In genomic region chr13:96904232-96904631, GRCh38 we compare ENCODE assay signal across 31 cellular contexts.
"Had no signal": no experiment of that assay in that cellular context is flagged by ENCODE, and none has a peak within 500 bp of the region (broad histone marks: within the 10 kb centered on the region; RNA-seq: fewer than 3 reads in every experiment).

No MANE protein-coding gene starts in this region.

- ATAC-seq: activated CD8-positive, alpha-beta T cell treated with anti-CD3 and anti-CD28 coated beads for 36 hours; activated naive CD8-positive, alpha-beta T cell treated with anti-CD3 and anti-CD28 coated beads, Interleukin-2, amount 50 U/mL, for 24 hours; activated T-cell treated with anti-CD3 and anti-CD28 coated beads, Interleukin-2, amount 50 U/mL, for 4 hours; activated T-helper 17 cell treated with anti-CD3 and anti-CD28 coated beads, Interleukin-2, amount 50 U/mL, for 72 hours; esophagus mucosa had no signal

- DNase-seq: activated CD4-positive, alpha-beta T cell treated with anti-CD3 and anti-CD28 coated beads for 1 hour; activated CD4-positive, alpha-beta T cell treated with anti-CD3 and anti-CD28 coated beads for 4 hours; activated CD4-positive, alpha-beta T cell treated with anti-CD3 and anti-CD28 coated beads, Interleukin-2, amount 10 ng/mL, durations not matched to agents 7 days and 5 days; activated CD4-positive, alpha-beta T cell treated with anti-CD3 and anti-CD28 coated beads, Interleukin-2, amount 50 U/mL, for 48 hours; activated CD8-positive, alpha-beta memory T cell treated with anti-CD3 and anti-CD28 coated beads for 24 hours; activated CD8-positive, alpha-beta T cell treated with anti-CD3 and anti-CD28 coated beads for 36 hours; activated effector memory CD4-positive, alpha-beta T cell treated with Interleukin-2 at 50 U/mL for 16 hours; activated gamma-delta T cell treated with Interleukin-2 at 50 U/mL for 16 hours; activated naive CD4-positive, alpha-beta T cell treated with anti-CD3 and anti-CD28 coated beads, Interleukin-2, amount 50 U/mL, for 16 hours; activated naive CD4-positive, alpha-beta T cell treated with Interleukin-2 at 50 U/mL for 16 hours; activated naive CD8-positive, alpha-beta T cell treated with anti-CD3 and anti-CD28 coated beads, Interleukin-2, amount 50 U/mL, for 24 hours; activated T-cell treated with anti-CD3 and anti-CD28 coated beads, Interleukin-2, amount 50 U/mL, for 4 hours; adrenal gland; amygdala; central memory CD4-positive, alpha-beta T cell; cerebellar nuclear complex; colonic mucosa; effector memory CD4-positive, alpha-beta T cell; endodermal cell; foreskin fibroblast; head of caudate nucleus; hippocampal formation; T-helper 9 cell had no signal

- H3K27me3 Mint-ChIP-seq: activated CD4-positive, alpha-beta T cell treated with anti-CD3 and anti-CD28 coated beads, Interleukin-2, amount 10 ng/mL, durations not matched to agents 7 days and 5 days; activated CD8-positive, alpha-beta T cell treated with anti-CD3 and anti-CD28 coated beads for 36 hours; activated naive CD8-positive, alpha-beta T cell; activated naive CD8-positive, alpha-beta T cell treated with anti-CD3 and anti-CD28 coated beads, Interleukin-2, amount 50 U/mL, for 24 hours; activated T-helper 17 cell treated with anti-CD3 and anti-CD28 coated beads, Interleukin-2, amount 50 U/mL, for 72 hours; brain had no signal

- H3K27ac Mint-ChIP-seq: activated CD4-positive, alpha-beta T cell treated with anti-CD3 and anti-CD28 coated beads, Interleukin-2, amount 10 ng/mL, durations not matched to agents 7 days and 5 days; activated CD8-positive, alpha-beta T cell treated with anti-CD3 and anti-CD28 coated beads for 36 hours; activated naive CD8-positive, alpha-beta T cell; activated naive CD8-positive, alpha-beta T cell treated with anti-CD3 and anti-CD28 coated beads, Interleukin-2, amount 50 U/mL, for 24 hours; activated T-helper 17 cell treated with anti-CD3 and anti-CD28 coated beads, Interleukin-2, amount 50 U/mL, for 72 hours; brain; endodermal cell; T-helper 1 cell treated with Interleukin-12 subunit alpha and Interleukin-12 subunit beta and Interleukin-4 antibody, amounts not matched to agents 30 μg/mL and 1 μg/mL, for 36 hours had no signal

- H3K36me3 Mint-ChIP-seq: activated naive CD8-positive, alpha-beta T cell; brain had no signal

- H3K9me3 ChIP-seq: adrenal gland, ascending aorta, breast epithelium, colonic mucosa had no signal

- H3K4me3 Mint-ChIP-seq: activated CD4-positive, alpha-beta T cell treated with anti-CD3 and anti-CD28 coated beads, Interleukin-2, amount 10 ng/mL, durations not matched to agents 7 days and 5 days; activated CD8-positive, alpha-beta T cell treated with anti-CD3 and anti-CD28 coated beads for 36 hours; activated naive CD8-positive, alpha-beta T cell; activated naive CD8-positive, alpha-beta T cell treated with anti-CD3 and anti-CD28 coated beads, Interleukin-2, amount 50 U/mL, for 24 hours; activated T-cell treated with anti-CD3 and anti-CD28 coated beads, Interleukin-2, amount 50 U/mL, for 4 hours; activated T-helper 17 cell treated with anti-CD3 and anti-CD28 coated beads, Interleukin-2, amount 50 U/mL, for 72 hours; brain; endodermal cell; T-helper 1 cell treated with Interleukin-12 subunit alpha and Interleukin-12 subunit beta and Interleukin-4 antibody, amounts not matched to agents 30 μg/mL and 1 μg/mL, for 36 hours had no signal

- H3K4me3 ChIP-seq: adrenal gland, ascending aorta, breast epithelium, cardiac muscle cell, colonic mucosa had no signal

- H3K9me3 Mint-ChIP-seq: activated CD4-positive, alpha-beta T cell treated with anti-CD3 and anti-CD28 coated beads, Interleukin-2, amount 10 ng/mL, durations not matched to agents 7 days and 5 days; activated CD8-positive, alpha-beta T cell treated with anti-CD3 and anti-CD28 coated beads for 36 hours; activated T-cell treated with anti-CD3 and anti-CD28 coated beads, Interleukin-2, amount 50 U/mL, for 4 hours; brain; endodermal cell; T-helper 1 cell treated with Interleukin-12 subunit alpha and Interleukin-12 subunit beta and Interleukin-4 antibody, amounts not matched to agents 30 μg/mL and 1 μg/mL, for 36 hours had no signal

- H3K27ac ChIP-seq: adrenal gland, ascending aorta, breast epithelium, cardiac muscle cell, colonic mucosa had no signal

- H3K4me1 Mint-ChIP-seq: activated CD4-positive, alpha-beta T cell treated with anti-CD3 and anti-CD28 coated beads, Interleukin-2, amount 10 ng/mL, durations not matched to agents 7 days and 5 days; activated naive CD8-positive, alpha-beta T cell treated with anti-CD3 and anti-CD28 coated beads, Interleukin-2, amount 50 U/mL, for 24 hours; activated T-helper 17 cell treated with anti-CD3 and anti-CD28 coated beads, Interleukin-2, amount 50 U/mL, for 72 hours had no signal

- H3K4me1 ChIP-seq: adrenal gland, ascending aorta, breast epithelium, colonic mucosa had no signal

- H3K36me3 ChIP-seq: adrenal gland, ascending aorta, breast epithelium, cardiac muscle cell, colonic mucosa had no signal

- H3K27me3 ChIP-seq: adrenal gland, breast epithelium, cardiac muscle cell, colonic mucosa had no signal
